Comparison of ENCODE assay signal across 1 cellular context in genomic region chr11:134634897-134635831, GRCh38.
TF ChIP-seq lines count a peak whose summit lies in the region.

No MANE protein-coding gene starts in this region.

TF ChIP-seq in K562, 482 proteins besides CTCF, POLR2A, EP300 and RAD21 (continued from another document):
- no peak for TF ChIP-seq RNF219 (CRISPR knock-in tag; IDR thresholded peaks at IDR 0.05)
- no peak for TF ChIP-seq NCOR1 (IDR thresholded peaks at IDR 0.05)
- no peak for TF ChIP-seq EHMT2 (IDR thresholded peaks at IDR 0.05)
- no peak for TF ChIP-seq PHB2 (IDR thresholded peaks at IDR 0.05; ENCODE audit: low read depth)
- no peak for TF ChIP-seq RFX1 (IDR thresholded peaks at IDR 0.05)
TF ChIP-seq in K562: peak in this region for 0.
